1 cellular context compared by ENCODE assay signal in the genomic region with DNA sequence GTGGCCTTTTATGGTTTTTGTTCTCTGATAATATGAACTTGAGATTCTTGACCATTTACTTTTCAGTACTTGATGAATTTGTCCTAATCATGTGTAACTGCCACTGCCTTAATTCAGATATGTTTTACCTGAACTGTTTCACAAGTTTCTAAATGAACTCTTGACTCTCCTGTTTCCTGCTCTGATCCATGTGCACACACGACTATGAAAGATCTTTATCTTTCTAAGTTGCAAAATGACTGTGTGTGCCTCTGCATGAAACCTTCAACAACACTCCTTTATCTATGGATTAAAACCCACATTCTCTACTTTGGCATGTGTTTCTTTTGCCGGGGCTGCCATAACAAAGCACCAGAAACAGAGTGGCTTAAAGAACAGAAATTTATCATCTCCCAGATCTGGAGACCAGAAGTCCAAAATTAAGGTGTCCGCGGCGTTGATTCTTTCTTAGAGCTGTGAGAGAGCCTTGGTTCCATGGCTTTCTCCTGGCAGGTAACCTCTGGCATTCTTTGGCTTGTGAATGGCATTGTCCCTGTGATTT.
A peak's percentile ranks its signal among the peaks of the same experiment; 100 is the strongest.
TF ChIP-seq lines count a peak whose summit lies in the region.

No MANE protein-coding gene starts in this region.

TF ChIP-seq in GM12878, 131 proteins besides CTCF, POLR2A, EP300 and RAD21 (continued from another document and continues in another):
- TF ChIP-seq, protein P1, sequence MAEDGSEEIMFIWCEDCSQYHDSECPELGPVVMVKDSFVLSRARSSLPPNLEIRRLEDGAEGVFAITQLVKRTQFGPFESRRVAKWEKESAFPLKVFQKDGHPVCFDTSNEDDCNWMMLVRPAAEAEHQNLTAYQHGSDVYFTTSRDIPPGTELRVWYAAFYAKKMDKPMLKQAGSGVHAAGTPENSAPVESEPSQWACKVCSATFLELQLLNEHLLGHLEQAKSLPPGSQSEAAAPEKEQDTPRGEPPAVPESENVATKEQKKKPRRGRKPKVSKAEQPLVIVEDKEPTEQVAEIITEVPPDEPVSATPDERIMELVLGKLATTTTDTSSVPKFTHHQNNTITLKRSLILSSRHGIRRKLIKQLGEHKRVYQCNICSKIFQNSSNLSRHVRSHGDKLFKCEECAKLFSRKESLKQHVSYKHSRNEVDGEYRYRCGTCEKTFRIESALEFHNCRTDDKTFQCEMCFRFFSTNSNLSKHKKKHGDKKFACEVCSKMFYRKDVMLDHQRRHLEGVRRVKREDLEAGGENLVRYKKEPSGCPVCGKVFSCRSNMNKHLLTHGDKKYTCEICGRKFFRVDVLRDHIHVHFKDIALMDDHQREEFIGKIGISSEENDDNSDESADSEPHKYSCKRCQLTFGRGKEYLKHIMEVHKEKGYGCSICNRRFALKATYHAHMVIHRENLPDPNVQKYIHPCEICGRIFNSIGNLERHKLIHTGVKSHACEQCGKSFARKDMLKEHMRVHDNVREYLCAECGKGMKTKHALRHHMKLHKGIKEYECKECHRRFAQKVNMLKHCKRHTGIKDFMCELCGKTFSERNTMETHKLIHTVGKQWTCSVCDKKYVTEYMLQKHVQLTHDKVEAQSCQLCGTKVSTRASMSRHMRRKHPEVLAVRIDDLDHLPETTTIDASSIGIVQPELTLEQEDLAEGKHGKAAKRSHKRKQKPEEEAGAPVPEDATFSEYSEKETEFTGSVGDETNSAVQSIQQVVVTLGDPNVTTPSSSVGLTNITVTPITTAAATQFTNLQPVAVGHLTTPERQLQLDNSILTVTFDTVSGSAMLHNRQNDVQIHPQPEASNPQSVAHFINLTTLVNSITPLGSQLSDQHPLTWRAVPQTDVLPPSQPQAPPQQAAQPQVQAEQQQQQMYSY (CRISPR knock-in tag; IDR thresholded peaks at IDR 0.05) = no peak
- TF ChIP-seq SUZ12 (IDR thresholded peaks at IDR 0.05; ENCODE audit: unreplicated experiment) (no peak), NFIC (IDR thresholded peaks at IDR 0.05; ENCODE audit: low read depth, low read length) (0 out of 2 replicates have a peak, but pooled peaks have one; percentile 64), CBX3 (IDR thresholded peaks at IDR 0.05; ENCODE audit: borderline replicate concordance, low read depth) (no peak), YY1 (IDR thresholded peaks at IDR 0.05; ENCODE audit: low read depth, low read length) (no peak), ZSCAN29 (IDR thresholded peaks at IDR 0.05) (no peak), CREM (IDR thresholded peaks at IDR 0.05; ENCODE audit: low read depth) (peak; percentile 32; the same call in 1 of the 2 replicates), BCL11A (IDR thresholded peaks at IDR 0.05; ENCODE audit: low read depth, low read length) (peak; percentile 60; the same call in 1 of the 2 replicates), TAF1 (IDR thresholded peaks at IDR 0.05; ENCODE audit: borderline replicate concordance, low read depth, low read length) (no peak), TCF12 (IDR thresholded peaks at IDR 0.05; ENCODE audit: low read depth, low read length) (no peak), EGR1 (IDR thresholded peaks at IDR 0.05; ENCODE audit: borderline replicate concordance in 1 of 2, low read depth in 2 of 2, low read length in 2 of 2) (no peak), SMAD5 (IDR thresholded peaks at IDR 0.05; ENCODE audit: low read depth) (no peak), STAT1 (conservative IDR thresholded peaks at IDR 0.05) (no peak), MYC (IDR thresholded peaks at IDR 0.05; ENCODE audit: insufficient read depth, insufficient read length, insufficient replicate concordance, low read length, severe bottlenecking) (no peak), BACH1 (IDR thresholded peaks at IDR 0.05; ENCODE audit: borderline replicate concordance) (no peak), MTA3 (IDR thresholded peaks at IDR 0.05; ENCODE audit: borderline replicate concordance, low read length) (0 out of 2 replicates have a peak, but pooled peaks have one; percentile 15), EZH2 (IDR thresholded peaks at IDR 0.05; ENCODE audit: borderline replicate concordance, control insufficient read depth, low read depth, low read length) (no peak), STAT3 (IDR thresholded peaks at IDR 0.05; ENCODE audit: low read depth, low read length) (no peak), MXI1 (IDR thresholded peaks at IDR 0.05; ENCODE audit: low read depth, low read length) (no peak), RBBP5 (conservative IDR thresholded peaks at IDR 0.05) (no peak), RAD51 (IDR thresholded peaks at IDR 0.05) (no peak), SMC3 (IDR thresholded peaks at IDR 0.05; ENCODE audit: borderline replicate concordance, low read length) (no peak), CHD4 (IDR thresholded peaks at IDR 0.05) (no peak)
- TF ChIP-seq, protein P2, sequence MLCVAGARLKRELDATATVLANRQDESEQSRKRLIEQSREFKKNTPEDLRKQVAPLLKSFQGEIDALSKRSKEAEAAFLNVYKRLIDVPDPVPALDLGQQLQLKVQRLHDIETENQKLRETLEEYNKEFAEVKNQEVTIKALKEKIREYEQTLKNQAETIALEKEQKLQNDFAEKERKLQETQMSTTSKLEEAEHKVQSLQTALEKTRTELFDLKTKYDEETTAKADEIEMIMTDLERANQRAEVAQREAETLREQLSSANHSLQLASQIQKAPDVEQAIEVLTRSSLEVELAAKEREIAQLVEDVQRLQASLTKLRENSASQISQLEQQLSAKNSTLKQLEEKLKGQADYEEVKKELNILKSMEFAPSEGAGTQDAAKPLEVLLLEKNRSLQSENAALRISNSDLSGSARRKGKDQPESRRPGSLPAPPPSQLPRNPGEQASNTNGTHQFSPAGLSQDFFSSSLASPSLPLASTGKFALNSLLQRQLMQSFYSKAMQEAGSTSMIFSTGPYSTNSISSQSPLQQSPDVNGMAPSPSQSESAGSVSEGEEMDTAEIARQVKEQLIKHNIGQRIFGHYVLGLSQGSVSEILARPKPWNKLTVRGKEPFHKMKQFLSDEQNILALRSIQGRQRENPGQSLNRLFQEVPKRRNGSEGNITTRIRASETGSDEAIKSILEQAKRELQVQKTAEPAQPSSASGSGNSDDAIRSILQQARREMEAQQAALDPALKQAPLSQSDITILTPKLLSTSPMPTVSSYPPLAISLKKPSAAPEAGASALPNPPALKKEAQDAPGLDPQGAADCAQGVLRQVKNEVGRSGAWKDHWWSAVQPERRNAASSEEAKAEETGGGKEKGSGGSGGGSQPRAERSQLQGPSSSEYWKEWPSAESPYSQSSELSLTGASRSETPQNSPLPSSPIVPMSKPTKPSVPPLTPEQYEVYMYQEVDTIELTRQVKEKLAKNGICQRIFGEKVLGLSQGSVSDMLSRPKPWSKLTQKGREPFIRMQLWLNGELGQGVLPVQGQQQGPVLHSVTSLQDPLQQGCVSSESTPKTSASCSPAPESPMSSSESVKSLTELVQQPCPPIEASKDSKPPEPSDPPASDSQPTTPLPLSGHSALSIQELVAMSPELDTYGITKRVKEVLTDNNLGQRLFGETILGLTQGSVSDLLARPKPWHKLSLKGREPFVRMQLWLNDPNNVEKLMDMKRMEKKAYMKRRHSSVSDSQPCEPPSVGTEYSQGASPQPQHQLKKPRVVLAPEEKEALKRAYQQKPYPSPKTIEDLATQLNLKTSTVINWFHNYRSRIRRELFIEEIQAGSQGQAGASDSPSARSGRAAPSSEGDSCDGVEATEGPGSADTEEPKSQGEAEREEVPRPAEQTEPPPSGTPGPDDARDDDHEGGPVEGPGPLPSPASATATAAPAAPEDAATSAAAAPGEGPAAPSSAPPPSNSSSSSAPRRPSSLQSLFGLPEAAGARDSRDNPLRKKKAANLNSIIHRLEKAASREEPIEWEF (IDR thresholded peaks at IDR 0.05; ENCODE audit: insufficient replicate concordance, low read depth, low read length) = no peak
- TF ChIP-seq, protein P3, sequence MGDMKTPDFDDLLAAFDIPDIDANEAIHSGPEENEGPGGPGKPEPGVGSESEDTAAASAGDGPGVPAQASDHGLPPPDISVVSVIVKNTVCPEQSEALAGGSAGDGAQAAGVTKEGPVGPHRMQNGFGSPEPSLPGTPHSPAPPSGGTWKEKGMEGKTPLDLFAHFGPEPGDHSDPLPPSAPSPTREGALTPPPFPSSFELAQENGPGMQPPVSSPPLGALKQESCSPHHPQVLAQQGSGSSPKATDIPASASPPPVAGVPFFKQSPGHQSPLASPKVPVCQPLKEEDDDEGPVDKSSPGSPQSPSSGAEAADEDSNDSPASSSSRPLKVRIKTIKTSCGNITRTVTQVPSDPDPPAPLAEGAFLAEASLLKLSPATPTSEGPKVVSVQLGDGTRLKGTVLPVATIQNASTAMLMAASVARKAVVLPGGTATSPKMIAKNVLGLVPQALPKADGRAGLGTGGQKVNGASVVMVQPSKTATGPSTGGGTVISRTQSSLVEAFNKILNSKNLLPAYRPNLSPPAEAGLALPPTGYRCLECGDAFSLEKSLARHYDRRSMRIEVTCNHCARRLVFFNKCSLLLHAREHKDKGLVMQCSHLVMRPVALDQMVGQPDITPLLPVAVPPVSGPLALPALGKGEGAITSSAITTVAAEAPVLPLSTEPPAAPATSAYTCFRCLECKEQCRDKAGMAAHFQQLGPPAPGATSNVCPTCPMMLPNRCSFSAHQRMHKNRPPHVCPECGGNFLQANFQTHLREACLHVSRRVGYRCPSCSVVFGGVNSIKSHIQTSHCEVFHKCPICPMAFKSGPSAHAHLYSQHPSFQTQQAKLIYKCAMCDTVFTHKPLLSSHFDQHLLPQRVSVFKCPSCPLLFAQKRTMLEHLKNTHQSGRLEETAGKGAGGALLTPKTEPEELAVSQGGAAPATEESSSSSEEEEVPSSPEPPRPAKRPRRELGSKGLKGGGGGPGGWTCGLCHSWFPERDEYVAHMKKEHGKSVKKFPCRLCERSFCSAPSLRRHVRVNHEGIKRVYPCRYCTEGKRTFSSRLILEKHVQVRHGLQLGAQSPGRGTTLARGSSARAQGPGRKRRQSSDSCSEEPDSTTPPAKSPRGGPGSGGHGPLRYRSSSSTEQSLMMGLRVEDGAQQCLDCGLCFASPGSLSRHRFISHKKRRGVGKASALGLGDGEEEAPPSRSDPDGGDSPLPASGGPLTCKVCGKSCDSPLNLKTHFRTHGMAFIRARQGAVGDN (IDR thresholded peaks at IDR 0.05) = no peak
- TF ChIP-seq, protein P4, sequence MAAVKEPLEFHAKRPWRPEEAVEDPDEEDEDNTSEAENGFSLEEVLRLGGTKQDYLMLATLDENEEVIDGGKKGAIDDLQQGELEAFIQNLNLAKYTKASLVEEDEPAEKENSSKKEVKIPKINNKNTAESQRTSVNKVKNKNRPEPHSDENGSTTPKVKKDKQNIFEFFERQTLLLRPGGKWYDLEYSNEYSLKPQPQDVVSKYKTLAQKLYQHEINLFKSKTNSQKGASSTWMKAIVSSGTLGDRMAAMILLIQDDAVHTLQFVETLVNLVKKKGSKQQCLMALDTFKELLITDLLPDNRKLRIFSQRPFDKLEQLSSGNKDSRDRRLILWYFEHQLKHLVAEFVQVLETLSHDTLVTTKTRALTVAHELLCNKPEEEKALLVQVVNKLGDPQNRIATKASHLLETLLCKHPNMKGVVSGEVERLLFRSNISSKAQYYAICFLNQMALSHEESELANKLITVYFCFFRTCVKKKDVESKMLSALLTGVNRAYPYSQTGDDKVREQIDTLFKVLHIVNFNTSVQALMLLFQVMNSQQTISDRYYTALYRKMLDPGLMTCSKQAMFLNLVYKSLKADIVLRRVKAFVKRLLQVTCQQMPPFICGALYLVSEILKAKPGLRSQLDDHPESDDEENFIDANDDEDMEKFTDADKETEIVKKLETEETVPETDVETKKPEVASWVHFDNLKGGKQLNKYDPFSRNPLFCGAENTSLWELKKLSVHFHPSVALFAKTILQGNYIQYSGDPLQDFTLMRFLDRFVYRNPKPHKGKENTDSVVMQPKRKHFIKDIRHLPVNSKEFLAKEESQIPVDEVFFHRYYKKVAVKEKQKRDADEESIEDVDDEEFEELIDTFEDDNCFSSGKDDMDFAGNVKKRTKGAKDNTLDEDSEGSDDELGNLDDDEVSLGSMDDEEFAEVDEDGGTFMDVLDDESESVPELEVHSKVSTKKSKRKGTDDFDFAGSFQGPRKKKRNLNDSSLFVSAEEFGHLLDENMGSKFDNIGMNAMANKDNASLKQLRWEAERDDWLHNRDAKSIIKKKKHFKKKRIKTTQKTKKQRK (IDR thresholded peaks at IDR 0.05; ENCODE audit: low read depth, low read length) = no peak
- TF ChIP-seq, protein P5, sequence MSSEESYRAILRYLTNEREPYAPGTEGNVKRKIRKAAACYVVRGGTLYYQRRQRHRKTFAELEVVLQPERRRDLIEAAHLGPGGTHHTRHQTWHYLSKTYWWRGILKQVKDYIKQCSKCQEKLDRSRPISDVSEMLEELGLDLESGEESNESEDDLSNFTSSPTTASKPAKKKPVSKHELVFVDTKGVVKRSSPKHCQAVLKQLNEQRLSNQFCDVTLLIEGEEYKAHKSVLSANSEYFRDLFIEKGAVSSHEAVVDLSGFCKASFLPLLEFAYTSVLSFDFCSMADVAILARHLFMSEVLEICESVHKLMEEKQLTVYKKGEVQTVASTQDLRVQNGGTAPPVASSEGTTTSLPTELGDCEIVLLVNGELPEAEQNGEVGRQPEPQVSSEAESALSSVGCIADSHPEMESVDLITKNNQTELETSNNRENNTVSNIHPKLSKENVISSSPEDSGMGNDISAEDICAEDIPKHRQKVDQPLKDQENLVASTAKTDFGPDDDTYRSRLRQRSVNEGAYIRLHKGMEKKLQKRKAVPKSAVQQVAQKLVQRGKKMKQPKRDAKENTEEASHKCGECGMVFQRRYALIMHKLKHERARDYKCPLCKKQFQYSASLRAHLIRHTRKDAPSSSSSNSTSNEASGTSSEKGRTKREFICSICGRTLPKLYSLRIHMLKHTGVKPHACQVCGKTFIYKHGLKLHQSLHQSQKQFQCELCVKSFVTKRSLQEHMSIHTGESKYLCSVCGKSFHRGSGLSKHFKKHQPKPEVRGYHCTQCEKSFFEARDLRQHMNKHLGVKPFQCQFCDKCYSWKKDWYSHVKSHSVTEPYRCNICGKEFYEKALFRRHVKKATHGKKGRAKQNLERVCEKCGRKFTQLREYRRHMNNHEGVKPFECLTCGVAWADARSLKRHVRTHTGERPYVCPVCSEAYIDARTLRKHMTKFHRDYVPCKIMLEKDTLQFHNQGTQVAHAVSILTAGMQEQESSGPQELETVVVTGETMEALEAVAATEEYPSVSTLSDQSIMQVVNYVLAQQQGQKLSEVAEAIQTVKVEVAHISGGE (CRISPR knock-in tag; IDR thresholded peaks at IDR 0.05) = no peak
- TF ChIP-seq, protein P6, sequence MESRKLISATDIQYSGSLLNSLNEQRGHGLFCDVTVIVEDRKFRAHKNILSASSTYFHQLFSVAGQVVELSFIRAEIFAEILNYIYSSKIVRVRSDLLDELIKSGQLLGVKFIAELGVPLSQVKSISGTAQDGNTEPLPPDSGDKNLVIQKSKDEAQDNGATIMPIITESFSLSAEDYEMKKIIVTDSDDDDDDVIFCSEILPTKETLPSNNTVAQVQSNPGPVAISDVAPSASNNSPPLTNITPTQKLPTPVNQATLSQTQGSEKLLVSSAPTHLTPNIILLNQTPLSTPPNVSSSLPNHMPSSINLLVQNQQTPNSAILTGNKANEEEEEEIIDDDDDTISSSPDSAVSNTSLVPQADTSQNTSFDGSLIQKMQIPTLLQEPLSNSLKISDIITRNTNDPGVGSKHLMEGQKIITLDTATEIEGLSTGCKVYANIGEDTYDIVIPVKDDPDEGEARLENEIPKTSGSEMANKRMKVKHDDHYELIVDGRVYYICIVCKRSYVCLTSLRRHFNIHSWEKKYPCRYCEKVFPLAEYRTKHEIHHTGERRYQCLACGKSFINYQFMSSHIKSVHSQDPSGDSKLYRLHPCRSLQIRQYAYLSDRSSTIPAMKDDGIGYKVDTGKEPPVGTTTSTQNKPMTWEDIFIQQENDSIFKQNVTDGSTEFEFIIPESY (IDR thresholded peaks at IDR 0.05) = no peak
- TF ChIP-seq, protein P7, sequence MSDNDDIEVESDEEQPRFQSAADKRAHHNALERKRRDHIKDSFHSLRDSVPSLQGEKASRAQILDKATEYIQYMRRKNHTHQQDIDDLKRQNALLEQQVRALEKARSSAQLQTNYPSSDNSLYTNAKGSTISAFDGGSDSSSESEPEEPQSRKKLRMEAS (IDR thresholded peaks at IDR 0.05; ENCODE audit: low read depth, low read length) = no peak
